ENCODE assay signal across 1 cellular context in the genomic region with DNA sequence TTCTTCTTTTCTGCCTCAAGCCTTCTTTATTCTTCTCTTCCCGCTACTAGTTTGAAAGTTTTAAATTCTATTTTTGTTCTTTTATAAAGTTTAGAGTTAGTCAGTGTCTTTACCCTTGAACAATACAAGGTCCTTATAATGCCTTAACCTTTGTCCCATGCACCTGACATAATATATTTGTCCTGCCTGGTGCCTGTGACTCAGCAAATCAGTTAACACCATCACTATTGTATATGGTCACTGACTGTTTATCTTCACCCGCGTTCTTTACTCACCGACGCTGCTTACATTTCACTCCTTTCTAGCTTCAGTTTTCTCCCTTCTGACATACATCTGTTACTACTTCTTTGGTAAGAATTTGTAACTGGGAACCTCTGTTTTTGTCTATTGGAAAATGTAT.
TF ChIP-seq lines count a peak whose summit lies in the region.

No MANE protein-coding gene starts in this region.

TF ChIP-seq in K562, 482 proteins besides CTCF, POLR2A, EP300 and RAD21 (continued from another document):
- TF ChIP-seq ESRRA (IDR thresholded peaks at IDR 0.05; ENCODE audit: borderline replicate concordance, low read depth) (0 out of 2 replicates have a peak, but pooled peaks have one; percentile 30), FOSL1 (tag; conservative IDR thresholded peaks at IDR 0.05) (peak; percentile 48; the same call in 1 of the 2 replicates), HDAC3 (IDR thresholded peaks at IDR 0.05; ENCODE audit: borderline replicate concordance, partially characterized antibody) (no peak), DPF2 (IDR thresholded peaks at IDR 0.05) (peak; percentile 58; the same call in 1 of the 2 replicates), ZFP1 (CRISPR knock-in tag; IDR thresholded peaks at IDR 0.05) (no peak), ATF6 (CRISPR knock-in tag; IDR thresholded peaks at IDR 0.05) (no peak)
- TF ChIP-seq, protein P1, sequence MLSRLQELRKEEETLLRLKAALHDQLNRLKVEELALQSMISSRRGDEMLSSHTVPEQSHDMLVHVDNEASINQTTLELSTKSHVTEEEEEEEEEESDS (CRISPR knock-in tag; IDR thresholded peaks at IDR 0.05) = no peak
- TF ChIP-seq, protein P2, sequence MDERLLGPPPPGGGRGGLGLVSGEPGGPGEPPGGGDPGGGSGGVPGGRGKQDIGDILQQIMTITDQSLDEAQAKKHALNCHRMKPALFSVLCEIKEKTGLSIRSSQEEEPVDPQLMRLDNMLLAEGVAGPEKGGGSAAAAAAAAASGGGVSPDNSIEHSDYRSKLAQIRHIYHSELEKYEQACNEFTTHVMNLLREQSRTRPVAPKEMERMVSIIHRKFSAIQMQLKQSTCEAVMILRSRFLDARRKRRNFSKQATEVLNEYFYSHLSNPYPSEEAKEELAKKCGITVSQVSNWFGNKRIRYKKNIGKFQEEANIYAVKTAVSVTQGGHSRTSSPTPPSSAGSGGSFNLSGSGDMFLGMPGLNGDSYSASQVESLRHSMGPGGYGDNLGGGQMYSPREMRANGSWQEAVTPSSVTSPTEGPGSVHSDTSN (CRISPR knock-in tag; IDR thresholded peaks at IDR 0.05; ENCODE audit: low read depth) = no peak
- TF ChIP-seq, protein P2 (tag; conservative IDR thresholded peaks at IDR 0.05; ENCODE audit: low read depth) = peak; percentile 60
